ENCODE assay signal across 1 cellular context in the genomic region with DNA sequence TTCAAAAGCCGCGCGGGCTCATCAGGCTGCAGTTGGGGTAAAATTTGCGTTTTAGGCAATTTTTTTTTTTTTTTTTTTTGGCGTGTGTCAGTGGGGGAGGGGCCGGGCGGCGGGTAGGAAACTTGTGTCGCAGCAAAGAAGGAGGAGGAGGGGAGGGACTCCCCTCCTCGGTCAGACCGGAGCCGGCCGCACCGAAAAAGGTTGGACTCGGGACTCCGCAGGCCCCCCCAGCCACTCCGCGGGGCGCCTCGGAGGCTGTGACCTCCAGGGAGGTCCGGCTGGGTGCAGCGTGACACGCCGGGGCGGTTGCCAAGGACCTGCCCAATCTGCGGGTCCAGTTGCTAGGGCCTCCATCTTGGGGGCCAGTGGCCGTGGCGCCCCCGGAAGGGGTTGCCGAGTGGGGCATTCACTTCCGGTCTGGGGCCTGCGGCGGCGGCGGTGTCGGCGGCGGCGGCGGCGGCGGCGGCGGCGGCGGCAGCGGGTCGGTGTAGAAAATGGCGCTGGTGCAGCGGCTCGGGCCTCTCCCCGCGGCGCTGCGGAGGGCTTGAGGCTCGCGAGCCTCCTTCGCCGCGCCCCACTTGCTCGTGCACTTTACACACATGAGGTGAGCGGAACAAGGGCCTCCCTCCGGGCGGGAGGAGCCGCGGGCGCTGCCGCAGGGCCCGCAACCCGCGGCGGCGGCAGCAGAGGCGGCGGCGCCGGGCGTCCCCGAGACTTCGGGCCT.
TF ChIP-seq lines count a peak whose summit lies in the region.

A gene (plus strand): TSS at position 409 of the 724 bp plus-strand sequence. CDS start 191 bp downstream, at position 600.

TF ChIP-seq in SK-N-SH treated with all-trans-retinoic acid at 6 μM for 48 hours, 23 proteins besides CTCF, POLR2A, EP300 and RAD21 (continued from another document):
- TF ChIP-seq CSDC2 (CRISPR knock-in tag; IDR thresholded peaks at IDR 0.05): no peak
